In genomic region chr11:46649180-46649738, GRCh38 we compare ENCODE assay signal across 9 cellular contexts. TPM values are rescaled to one million over a fixed set of nuclear protein-coding genes. Genes with fewer than 3 reads are reported as not detected.
A peak's percentile ranks its signal among the peaks of the same experiment; 100 is the strongest.
DNase-seq lines count a peak whose midpoint lies in the region; ATAC-seq and TF ChIP-seq lines count a peak whose summit lies in the region.
"Had no signal": no experiment of that assay in that cellular context is flagged by ENCODE, and none has a peak within 500 bp of the region (broad histone marks: within the 10 kb centered on the region; RNA-seq: fewer than 3 reads in every experiment).

No MANE protein-coding gene starts in this region.

- H3K27ac ChIP-seq in neural progenitor cell: no peak overlapping the region

- peaks cover 10% of the 10 kb centered on the region for H3K36me3 ChIP-seq in neural progenitor cell

- H3K4me3 Mint-ChIP-seq in neural progenitor cell: no peak overlapping the region
- no peak overlapping the region for H3K4me3 Mint-ChIP-seq in stimulated activated effector memory CD8-positive, alpha-beta T cell treated with anti-CD3 and anti-CD28 coated beads, Interleukin-12 subunit alpha, Interleukin-12 subunit beta, amount 100 ng/mL, for 72 hours
- H3K4me3 Mint-ChIP-seq: activated naive CD4-positive, alpha-beta T cell treated with anti-CD3 and anti-CD28 coated beads, Interleukin-2, amount 50 U/mL, for 24 hours had no signal

- H3K9ac ChIP-seq in neural progenitor cell: no peak overlapping the region

- no peaks in the 10 kb centered on the region for H3K79me2 ChIP-seq in neural progenitor cell (ENCODE audit: low read depth)

- H3K4me2 ChIP-seq in neural progenitor cell: no peak overlapping the region

- TF ChIP-seq CTCF in fibroblast of mammary gland (conservative IDR thresholded peaks at IDR 0.05; ENCODE audit: control insufficient read depth, insufficient read depth, low read depth, low read length): no peak
- TF ChIP-seq CTCF in neural progenitor cell (IDR thresholded peaks at IDR 0.05): no peak

- DNase-seq in AG08395 (ENCODE audit: low spot score) (peak; percentile 91), RPMI7951 (ENCODE audit: low read depth) (peak; percentile 64), fibroblast of mammary gland (ENCODE audit: low read depth) (peak; percentile 99), neural progenitor cell (ENCODE audit: low spot score) (peak; percentile 4), NCI-H524 treated with DMSO at 0.1 percent for 48 hours (lab: John Stamatoyannopoulos, UW) (no peak)
- DNase-seq in stimulated activated effector memory CD8-positive, alpha-beta T cell treated with anti-CD3 and anti-CD28 coated beads, Interleukin-12 subunit alpha, Interleukin-12 subunit beta, amount 100 ng/mL, for 72 hours (ENCODE audit: low spot score in 2 of 2): no peak

- H3K9me3 ChIP-seq in neural progenitor cell (ENCODE audit: low read depth): no peaks in the 10 kb centered on the region

- no peaks in the 10 kb centered on the region for H3K9me3 Mint-ChIP-seq in neural progenitor cell
- no peaks in the 10 kb centered on the region for H3K9me3 Mint-ChIP-seq in stimulated activated effector memory CD8-positive, alpha-beta T cell treated with anti-CD3 and anti-CD28 coated beads, Interleukin-12 subunit alpha, Interleukin-12 subunit beta, amount 100 ng/mL, for 72 hours
- H3K9me3 Mint-ChIP-seq: activated naive CD4-positive, alpha-beta T cell treated with anti-CD3 and anti-CD28 coated beads, Interleukin-2, amount 50 U/mL, for 24 hours had no signal

- H3F3A ChIP-seq in neural progenitor cell (ENCODE audit: low read depth): no peaks in the 10 kb centered on the region

- ATAC-seq in HG03342 (IDR thresholded peaks at IDR 0.05; ENCODE audit: unreplicated experiment) (no peak), HG03045 (IDR thresholded peaks at IDR 0.05; ENCODE audit: unreplicated experiment) (no peak)
- ATAC-seq in stimulated activated effector memory CD8-positive, alpha-beta T cell treated with anti-CD3 and anti-CD28 coated beads, Interleukin-12 subunit alpha, Interleukin-12 subunit beta, amount 100 ng/mL, for 72 hours: no peak

- no peak overlapping the region for H3K27ac Mint-ChIP-seq in neural progenitor cell
- H3K27ac Mint-ChIP-seq in stimulated activated effector memory CD8-positive, alpha-beta T cell treated with anti-CD3 and anti-CD28 coated beads, Interleukin-12 subunit alpha, Interleukin-12 subunit beta, amount 100 ng/mL, for 72 hours: no peak overlapping the region
- H3K27ac Mint-ChIP-seq: activated naive CD4-positive, alpha-beta T cell treated with anti-CD3 and anti-CD28 coated beads, Interleukin-2, amount 50 U/mL, for 24 hours had no signal

- H3K4me1 ChIP-seq in neural progenitor cell: no peaks in the 10 kb centered on the region

- no peaks in the 10 kb centered on the region for H4K20me1 ChIP-seq in neural progenitor cell (ENCODE audit: low read depth)

- H3K4me1 Mint-ChIP-seq in neural progenitor cell: no peaks in the 10 kb centered on the region
- no peaks in the 10 kb centered on the region for H3K4me1 Mint-ChIP-seq in stimulated activated effector memory CD8-positive, alpha-beta T cell treated with anti-CD3 and anti-CD28 coated beads, Interleukin-12 subunit alpha, Interleukin-12 subunit beta, amount 100 ng/mL, for 72 hours
- H3K4me1 Mint-ChIP-seq: activated naive CD4-positive, alpha-beta T cell treated with anti-CD3 and anti-CD28 coated beads, Interleukin-2, amount 50 U/mL, for 24 hours had no signal

- H3K27me3 Mint-ChIP-seq in neural progenitor cell (ENCODE audit: insufficient read depth, low read depth): peaks cover 2% of the 10 kb centered on the region
- H3K27me3 Mint-ChIP-seq: activated naive CD4-positive, alpha-beta T cell treated with anti-CD3 and anti-CD28 coated beads, Interleukin-2, amount 50 U/mL, for 24 hours had no signal

- H3K27me3 ChIP-seq in neural progenitor cell: no peaks in the 10 kb centered on the region

- peak overlapping the region; percentile 0 for H3K4me3 ChIP-seq in fibroblast of mammary gland (ENCODE audit: control insufficient read depth, low read depth, low read length)
- no peak overlapping the region for H3K4me3 ChIP-seq in neural progenitor cell

- peaks cover 16% of the 10 kb centered on the region for H3K36me3 Mint-ChIP-seq in neural progenitor cell
- peaks cover 100% of the 10 kb centered on the region for H3K36me3 Mint-ChIP-seq in stimulated activated effector memory CD8-positive, alpha-beta T cell treated with anti-CD3 and anti-CD28 coated beads, Interleukin-12 subunit alpha, Interleukin-12 subunit beta, amount 100 ng/mL, for 72 hours

- H2AFZ ChIP-seq in neural progenitor cell (replicated peaks): no peak overlapping the region

RNA-seq across cellular contexts. Expression of gene ATG13, which starts 31.9 kb away (rescaled TPM):
- 32.5 and 43.3 TPM in 2 replicates for total RNA-seq in RPMI7951 (2014; rRNA removed; shearing (Covaris generic))
- total RNA-seq in neural progenitor cell (ENCODE audit: low replicate concordance): 75.4 and 88.5 TPM in 2 replicates

RNA-seq across cellular contexts. Expression of gene HARBI1, which starts 32.2 kb away (rescaled TPM):
- total RNA-seq in RPMI7951 (2014; rRNA removed; shearing (Covaris generic)): 3.7 and 4.2 TPM in 2 replicates
- total RNA-seq in neural progenitor cell (ENCODE audit: low replicate concordance): 4.6 and 5.3 TPM in 2 replicates

RNA-seq across cellular contexts. Expression of gene ARHGAP1, which starts 51.2 kb away (rescaled TPM):
- total RNA-seq in RPMI7951 (2014; rRNA removed; shearing (Covaris generic)): 13.3 and 15.4 TPM in 2 replicates
- total RNA-seq in neural progenitor cell (ENCODE audit: low replicate concordance): 8.1 and 11.8 TPM in 2 replicates

RNA-seq across cellular contexts. Expression of gene ZNF408, which starts 51.6 kb away (rescaled TPM):
- total RNA-seq in RPMI7951 (2014; rRNA removed; shearing (Covaris generic)): 3.9 and 4.7 TPM in 2 replicates
- 2.8 and 10.7 TPM in 2 replicates for total RNA-seq in neural progenitor cell (ENCODE audit: low replicate concordance)

RNA-seq across cellular contexts. Expression of gene AMBRA1, which starts 55.4 kb away (rescaled TPM):
- 10.3 and 10.7 TPM in 2 replicates for total RNA-seq in RPMI7951 (2014; rRNA removed; shearing (Covaris generic))
- 20.7 and 35.9 TPM in 2 replicates for total RNA-seq in neural progenitor cell (ENCODE audit: low replicate concordance)

Comparison
In these comparisons a context has a peak if more than half of its experiments do, and no peak if none do; other contexts are left out.
1. DNase-seq: peak in AG08395 (single experiment), RPMI7951 (single experiment), fibroblast of mammary gland (single experiment) and neural progenitor cell (single experiment); none in NCI-H524 treated with DMSO at 0.1 percent for 48 hours (single experiment) and stimulated activated effector memory CD8-positive, alpha-beta T cell treated with anti-CD3 and anti-CD28 coated beads, Interleukin-12 subunit alpha, Interleukin-12 subunit beta, amount 100 ng/mL, for 72 hours (0 of 2).